23 cellular contexts compared by ENCODE assay signal in genomic region chr16:81688182-81688581, GRCh38.
DNase-seq lines count a peak whose midpoint lies in the region; ATAC-seq lines count a peak whose summit lies in the region.
"Had no signal": no experiment of that assay in that cellular context is flagged by ENCODE, and none has a peak within 500 bp of the region (broad histone marks: within the 10 kb centered on the region; RNA-seq: fewer than 3 reads in every experiment).

No MANE protein-coding gene starts in this region.

- WGBS in thymus, result 21% methylated on average over 7 of the region's 7 CpGs

- peak overlapping the region; percentile 61 for H3K27ac ChIP-seq in thymus (ENCODE audit: low read depth)
- H3K27ac ChIP-seq: brain microvascular endothelial cell, hepatocyte, neural progenitor cell had no signal

- ATAC-seq in activated CD4-positive, CD25-positive, alpha-beta regulatory T cell treated with anti-CD3 and anti-CD28 coated beads, Interleukin-2, amount 50 U/mL, for 24 hours, result peak; percentile 48 to 69

- no peaks in the 10 kb centered on the region for H3K27me3 ChIP-seq in thymus (ENCODE audit: control insufficient read depth, insufficient read depth)
- H3K27me3 ChIP-seq: brain microvascular endothelial cell, hepatocyte, neural progenitor cell, upper lobe of left lung had no signal

- H3K4me3 ChIP-seq in thymus (ENCODE audit: low read length), result no peak overlapping the region
- H3K4me3 ChIP-seq: A549, hepatocyte, neural progenitor cell, upper lobe of left lung had no signal

- H3K9me3 ChIP-seq in thymus (ENCODE audit: control insufficient read depth), result no peaks in the 10 kb centered on the region
- H3K9me3 ChIP-seq: A549, upper lobe of left lung had no signal

- H3K4me1 ChIP-seq in thymus (ENCODE audit: control insufficient read depth, insufficient read depth, low read length), result peaks cover 10% of the 10 kb centered on the region

- no peak for DNase-seq in activated CD4-positive, CD25-positive, alpha-beta regulatory T cell treated with anti-CD3 and anti-CD28 coated beads, Interleukin-2, amount 50 U/mL, for 72 hours
- DNase-seq in stimulated activated CD4-positive, alpha-beta T cell treated with anti-CD3 and anti-CD28 coated beads, Interleukin-1b, Interleukin-23, amount 100 ng/mL, for 48 hours, result peak; percentile 47
- DNase-seq in stimulated activated CD4-positive, alpha-beta T cell treated with anti-CD3 and anti-CD28 coated beads, Interleukin-4, amount 100 ng/mL, for 1 hour, result no peak
- peak; percentile 64 for DNase-seq in dermis blood vessel endothelial cell
- DNase-seq in mesenteric fat pad (ENCODE audit: low spot score), result no peak
- DNase-seq in stimulated activated naive CD4-positive, alpha-beta T cell treated with Interleukin-2 at 50 U/mL for 16 hours (lab: John Stamatoyannopoulos, UW), result no peak
- DNase-seq: brain microvascular endothelial cell; C1 segment of cervical spinal cord; cortex of kidney; DMS79; islet precursor cell; mesendoderm; MM.1S; NCI-H1694 treated with DMSO at 0.1 percent for 48 hours; NCI-H2227 treated with DMSO at 0.1 percent for 48 hours; RPMI8226; stimulated activated naive CD4-positive, alpha-beta T cell; upper lobe of left lung had no signal

- H3K36me3 ChIP-seq in thymus (ENCODE audit: control insufficient read depth, insufficient read depth), result peaks cover 31% of the 10 kb centered on the region
- H3K36me3 ChIP-seq: neural progenitor cell had no signal

Comparison
In these comparisons a context has a peak if more than half of its experiments do, and no peak if none do; other contexts are left out.
1. DNase-seq: peak in stimulated activated CD4-positive, alpha-beta T cell treated with anti-CD3 and anti-CD28 coated beads, Interleukin-1b, Interleukin-23, amount 100 ng/mL, for 48 hours (single experiment) and dermis blood vessel endothelial cell (single experiment); none in activated CD4-positive, CD25-positive, alpha-beta regulatory T cell treated with anti-CD3 and anti-CD28 coated beads, Interleukin-2, amount 50 U/mL, for 72 hours (single experiment), stimulated activated CD4-positive, alpha-beta T cell treated with anti-CD3 and anti-CD28 coated beads, Interleukin-4, amount 100 ng/mL, for 1 hour (single experiment), mesenteric fat pad (single experiment) and stimulated activated naive CD4-positive, alpha-beta T cell treated with Interleukin-2 at 50 U/mL for 16 hours (single experiment).